12 cellular contexts compared by ENCODE assay signal in genomic region chr11:33387996-33388395, GRCh38. TPM values are rescaled to one million over a fixed set of nuclear protein-coding genes. Genes with fewer than 3 reads are reported as not detected.
DNase-seq lines count a peak whose midpoint lies in the region; ATAC-seq and TF ChIP-seq lines count a peak whose summit lies in the region.
"Had no signal": no experiment of that assay in that cellular context is flagged by ENCODE, and none has a peak within 500 bp of the region (broad histone marks: within the 10 kb centered on the region; RNA-seq: fewer than 3 reads in every experiment).

No MANE protein-coding gene starts in this region.

- peak; percentile 59 for ATAC-seq in GM19438 (IDR thresholded peaks at IDR 0.05; ENCODE audit: low read depth, unreplicated experiment)
- ATAC-seq in HG02981 (IDR thresholded peaks at IDR 0.05; ENCODE audit: unreplicated experiment): peak; percentile 42
- ATAC-seq in right cardiac atrium: no peak

- WGBS in right cardiac atrium: 84% methylated on average over 5 of the region's 5 CpGs

- H3K9ac ChIP-seq in OCI-LY3 (ENCODE audit: low read length): no peak overlapping the region

- H3K27me3 ChIP-seq in OCI-LY3 (ENCODE audit: low read depth, low read length) (peaks cover 9% of the 10 kb centered on the region; the same call in 1 of the 2 replicates), right cardiac atrium (ENCODE audit: control insufficient read depth, insufficient read depth) (no peaks in the 10 kb centered on the region)
- H3K27me3 ChIP-seq: vagina had no signal

- peaks cover 41% of the 10 kb centered on the region for H3K4me1 ChIP-seq in OCI-LY3 (ENCODE audit: low read length)
- H3K4me1 ChIP-seq in right cardiac atrium (ENCODE audit: control insufficient read depth, insufficient read depth, low read length): no peaks in the 10 kb centered on the region
- H3K4me1 ChIP-seq: SJSA1, vagina had no signal

- H3K9me3 ChIP-seq in OCI-LY3 (ENCODE audit: insufficient read depth, low read length): peaks cover 11% of the 10 kb centered on the region
- no peaks in the 10 kb centered on the region for H3K9me3 ChIP-seq in right cardiac atrium (ENCODE audit: control insufficient read depth, low read length)
- H3K9me3 ChIP-seq: vagina had no signal

- TF ChIP-seq CTCF in OCI-LY3 (IDR thresholded peaks at IDR 0.05; ENCODE audit: low read depth, low read length) (no peak), GM20000 (IDR thresholded peaks at IDR 0.05; ENCODE audit: extremely low read depth, missing control alignments) (no peak)

- H3K4me2 ChIP-seq in OCI-LY3 (ENCODE audit: low read length): peak overlapping the region; percentile 69

- H2AFZ ChIP-seq in OCI-LY3 (ENCODE audit: low read depth, low read length): no peak overlapping the region

- no peaks in the 10 kb centered on the region for H3K36me3 ChIP-seq in OCI-LY3 (replicated peaks; ENCODE audit: low read depth, low read length)
- H3K36me3 ChIP-seq: SJSA1, vagina had no signal

- intact Hi-C loops in right cardiac atrium (cut with DNase I): no loop called here

- H3K27ac ChIP-seq in OCI-LY3 (ENCODE audit: low read length) (no peak overlapping the region), right cardiac atrium (ENCODE audit: low read length) (no peak overlapping the region)
- H3K27ac ChIP-seq: SJSA1, vagina had no signal

- H3K4me3 ChIP-seq in OCI-LY3 (ENCODE audit: low read length): no peak overlapping the region
- H3K4me3 ChIP-seq in right cardiac atrium (ENCODE audit: low read length): no peak overlapping the region
- H3K4me3 ChIP-seq: SJSA1, vagina had no signal

- DNase-seq in CD1c-positive myeloid dendritic cell (ENCODE audit: extremely low spot score) (peak; percentile 73), right cardiac atrium (no peak), 8988T (no peak), SW 1271 (lab: John Stamatoyannopoulos, UW) (no peak), GM20000 (ENCODE audit: low spot score) (no peak)
- DNase-seq: NCI-H1105, NCI-H524 had no signal

- H4K20me1 ChIP-seq in OCI-LY3 (ENCODE audit: insufficient read depth, low read length): no peaks in the 10 kb centered on the region

- no peaks in the 10 kb centered on the region for H3K79me2 ChIP-seq in OCI-LY3 (ENCODE audit: low read length)

RNA-seq across cellular contexts. Expression of gene KIAA1549L, which starts 12.1 kb away (rescaled TPM):
- under 1 TPM; 0.21 to 0.39 (median 0.24) TPM for total RNA-seq in right cardiac atrium
- 0.07 TPM for polyA plus RNA-seq in right cardiac atrium

Comparison
In these comparisons a context has a peak if more than half of its experiments do, and no peak if none do; other contexts are left out.
1. ATAC-seq: peak in GM19438 (single experiment) and HG02981 (single experiment); none in right cardiac atrium (0 of 2).